In genomic region chr6:69293471-69293870, GRCh38 we compare ENCODE assay signal across 37 cellular contexts.
"Had no signal": no experiment of that assay in that cellular context is flagged by ENCODE, and none has a peak within 500 bp of the region (broad histone marks: within the 10 kb centered on the region; RNA-seq: fewer than 3 reads in every experiment).

No MANE protein-coding gene starts in this region.

- H3K27me3 ChIP-seq: body of pancreas, Peyer's patch, SJSA1 had no signal

- H3K27me3 Mint-ChIP-seq: activated CD4-positive, alpha-beta T cell treated with anti-CD3 and anti-CD28 coated beads, Interleukin-2, amount 10 ng/mL, durations not matched to agents 24 days and 14 days; activated naive CD4-positive, alpha-beta T cell treated with anti-CD3 and anti-CD28 coated beads, Interleukin-2, amount 50 U/mL, for 24 hours; activated naive CD8-positive, alpha-beta T cell treated with anti-CD3 and anti-CD28 coated beads, Interleukin-2, amount 10 ng/mL, durations not matched to agents 7 days and 5 days; activated T-cell treated with anti-CD3 and anti-CD28 coated beads, Interleukin-2, amount 50 U/mL, for 24 hours had no signal

- FAIRE-seq: astrocyte, bronchial epithelial cell, TTC549 had no signal

- H3K4me1 ChIP-seq: body of pancreas, Peyer's patch, SJSA1 had no signal

- H3K27ac Mint-ChIP-seq: activated CD4-positive, alpha-beta T cell treated with anti-CD3 and anti-CD28 coated beads, Interleukin-2, amount 10 ng/mL, durations not matched to agents 24 days and 14 days; activated CD8-positive, alpha-beta T cell treated with anti-CD3 and anti-CD28 coated beads, Interleukin-2, amount 10 ng/mL, durations not matched to agents 7 days and 5 days; activated naive CD4-positive, alpha-beta T cell treated with anti-CD3 and anti-CD28 coated beads, Interleukin-2, amount 50 U/mL, for 24 hours; activated naive CD8-positive, alpha-beta T cell treated with anti-CD3 and anti-CD28 coated beads, Interleukin-2, amount 10 ng/mL, durations not matched to agents 7 days and 5 days; activated T-cell treated with anti-CD3 and anti-CD28 coated beads, Interleukin-2, amount 50 U/mL, for 24 hours; activated T-helper 2 cell treated with anti-CD3 and anti-CD28 coated beads, Interferon-gamma antibody, Interleukin-2, Interleukin-4, amounts not matched to agents 10 μg/mL and 5 μg/mL and 100 μg/mL, durations not matched to agents 14 hours and 24 hours and 36 hours; T-helper 1 cell treated with Interleukin-12 subunit alpha and Interleukin-12 subunit beta and Interleukin-4 antibody, amounts not matched to agents 30 μg/mL and 1 μg/mL, for 36 hours; T-helper 2 cell treated with Interferon-gamma antibody and Interleukin-4, amounts not matched to agents 5 μg/mL and 100 μg/mL, for 36 hours had no signal

- H3K9me2 ChIP-seq: SK-N-SH had no signal

- H3K27ac ChIP-seq: body of pancreas, KMS-11, Peyer's patch, SJSA1 had no signal

- H3K9me3 ChIP-seq: body of pancreas, Peyer's patch, SJSA1, SK-N-SH had no signal

- H3K9ac ChIP-seq: KMS-11, SK-N-SH had no signal

- ATAC-seq: activated CD8-positive, alpha-beta T cell treated with anti-CD3 and anti-CD28 coated beads, Interleukin-2, amount 10 ng/mL, durations not matched to agents 7 days and 5 days; body of pancreas; PC-3 had no signal

- H3K36me3 Mint-ChIP-seq: activated naive CD4-positive, alpha-beta T cell treated with anti-CD3 and anti-CD28 coated beads, Interleukin-2, amount 50 U/mL, for 24 hours; activated naive CD8-positive, alpha-beta T cell treated with anti-CD3 and anti-CD28 coated beads, Interleukin-2, amount 10 ng/mL, durations not matched to agents 7 days and 5 days had no signal

- H3K4me3 Mint-ChIP-seq: activated CD4-positive, alpha-beta T cell treated with anti-CD3 and anti-CD28 coated beads, Interleukin-2, amount 10 ng/mL, durations not matched to agents 24 days and 14 days; activated CD8-positive, alpha-beta T cell treated with anti-CD3 and anti-CD28 coated beads, Interleukin-2, amount 10 ng/mL, durations not matched to agents 7 days and 5 days; activated naive CD4-positive, alpha-beta T cell treated with anti-CD3 and anti-CD28 coated beads, Interleukin-2, amount 50 U/mL, for 24 hours; activated naive CD8-positive, alpha-beta T cell treated with anti-CD3 and anti-CD28 coated beads, Interleukin-2, amount 10 ng/mL, durations not matched to agents 7 days and 5 days; activated T-cell treated with anti-CD3 and anti-CD28 coated beads, Interleukin-2, amount 50 U/mL, for 24 hours; T-helper 1 cell treated with Interleukin-12 subunit alpha and Interleukin-12 subunit beta and Interleukin-4 antibody, amounts not matched to agents 30 μg/mL and 1 μg/mL, for 36 hours; T-helper 2 cell treated with Interferon-gamma antibody and Interleukin-4, amounts not matched to agents 5 μg/mL and 100 μg/mL, for 36 hours had no signal

- H3K4me2 ChIP-seq: KMS-11, SK-N-SH had no signal

- DNase-seq: activated CD4-positive, alpha-beta T cell treated with anti-CD3 and anti-CD28 coated beads, Interleukin-2, amount 10 ng/mL, durations not matched to agents 24 days and 14 days; activated CD4-positive, alpha-beta T cell treated with anti-CD3 and anti-CD28 coated beads, Interleukin-2, amount 50 U/mL, for 48 hours; activated CD8-positive, alpha-beta T cell treated with anti-CD3 and anti-CD28 coated beads, Interleukin-2, amount 10 ng/mL, durations not matched to agents 7 days and 5 days; activated gamma-delta T cell; activated naive CD4-positive, alpha-beta T cell treated with Interleukin-2 at 50 U/mL for 16 hours; activated naive CD8-positive, alpha-beta T cell treated with anti-CD3 and anti-CD28 coated beads, Interleukin-2, amount 10 ng/mL, durations not matched to agents 7 days and 5 days; activated T-cell treated with anti-CD3 and anti-CD28 coated beads, Interleukin-2, amount 50 U/mL, for 24 hours; amygdala; central memory CD4-positive, alpha-beta T cell; MM.1S; MV-4-11; NCI-H1092 treated with DMSO at 0.1 percent for 48 hours; NCI-H1417; NCI-H146; NCI-H187; NCI-H2029 treated with DMSO at 0.1 percent for 48 hours; NCI-H2107; NCI-H2171; NCI-H510A; NCI-H526; NCI-H748 treated with DMSO at 0.1 percent for 48 hours; NK-92 treated with Interleukin-12 subunit alpha and Interleukin-12 subunit beta, amount 100 ng/mL, for 24 hours; PC-3; Peyer's patch; RPMI8226; SHP77 treated with DMSO at 0.1 percent for 48 hours; SK-N-SH had no signal

- H3K36me3 ChIP-seq: Peyer's patch, SJSA1 had no signal

- H3K9me3 Mint-ChIP-seq: activated CD4-positive, alpha-beta T cell treated with anti-CD3 and anti-CD28 coated beads, Interleukin-2, amount 10 ng/mL, durations not matched to agents 24 days and 14 days; activated naive CD4-positive, alpha-beta T cell treated with anti-CD3 and anti-CD28 coated beads, Interleukin-2, amount 50 U/mL, for 24 hours; activated naive CD8-positive, alpha-beta T cell treated with anti-CD3 and anti-CD28 coated beads, Interleukin-2, amount 10 ng/mL, durations not matched to agents 7 days and 5 days; activated T-cell treated with anti-CD3 and anti-CD28 coated beads, Interleukin-2, amount 50 U/mL, for 24 hours; activated T-helper 2 cell treated with anti-CD3 and anti-CD28 coated beads, Interferon-gamma antibody, Interleukin-2, Interleukin-4, amounts not matched to agents 10 μg/mL and 5 μg/mL and 100 μg/mL, durations not matched to agents 14 hours and 24 hours and 36 hours; T-helper 1 cell treated with Interleukin-12 subunit alpha and Interleukin-12 subunit beta and Interleukin-4 antibody, amounts not matched to agents 30 μg/mL and 1 μg/mL, for 36 hours; T-helper 2 cell treated with Interferon-gamma antibody and Interleukin-4, amounts not matched to agents 5 μg/mL and 100 μg/mL, for 36 hours had no signal

- H3K4me3 ChIP-seq: body of pancreas, Peyer's patch, SJSA1 had no signal

- H3K4me1 Mint-ChIP-seq: activated CD4-positive, alpha-beta T cell treated with anti-CD3 and anti-CD28 coated beads, Interleukin-2, amount 10 ng/mL, durations not matched to agents 24 days and 14 days; activated naive CD4-positive, alpha-beta T cell treated with anti-CD3 and anti-CD28 coated beads, Interleukin-2, amount 50 U/mL, for 24 hours; activated naive CD8-positive, alpha-beta T cell treated with anti-CD3 and anti-CD28 coated beads, Interleukin-2, amount 10 ng/mL, durations not matched to agents 7 days and 5 days had no signal
